16 cellular contexts compared by ENCODE assay signal in the genomic region with DNA sequence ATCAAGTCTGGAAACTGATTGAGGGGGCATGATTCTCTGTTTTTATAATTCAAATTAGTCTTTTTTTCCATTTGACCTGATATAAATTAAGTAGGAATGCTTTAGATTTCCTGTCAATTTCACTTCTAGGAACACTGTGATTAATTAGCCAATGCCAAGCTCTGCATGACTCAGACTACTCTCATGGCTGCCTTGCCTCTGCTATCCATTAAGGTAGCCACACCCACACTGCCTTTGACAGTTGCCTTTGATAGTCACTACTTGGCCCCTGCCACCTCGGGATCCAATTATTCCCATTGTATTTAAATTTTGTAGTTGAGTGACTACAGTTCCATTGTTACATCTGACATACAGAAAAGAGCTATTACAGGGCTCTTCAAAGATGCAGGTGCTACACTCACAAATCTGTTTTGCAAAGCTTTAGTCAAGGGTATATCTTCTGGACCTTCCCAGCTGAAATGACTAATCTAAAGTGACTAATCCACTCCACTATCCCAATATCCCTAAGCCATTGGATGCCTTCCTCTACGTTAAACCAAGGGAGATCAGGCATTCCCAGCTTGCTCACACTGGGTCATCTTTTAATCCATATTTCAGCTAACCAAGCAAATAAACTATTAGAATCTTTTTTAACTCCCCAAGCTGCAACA.
DNase-seq lines count a peak whose midpoint lies in the region; ATAC-seq and TF ChIP-seq lines count a peak whose summit lies in the region.
"Had no signal": no experiment of that assay in that cellular context is flagged by ENCODE, and none has a peak within 500 bp of the region (broad histone marks: within the 10 kb centered on the region; RNA-seq: fewer than 3 reads in every experiment).

No MANE protein-coding gene starts in this region.

- no peaks in the 10 kb centered on the region for H3K4me1 ChIP-seq in smooth muscle cell (ENCODE audit: low read depth)
- H3K4me1 ChIP-seq: BLaER1, HAP-1 had no signal

- no peaks in the 10 kb centered on the region for H3K9me3 ChIP-seq in smooth muscle cell (replicated peaks; ENCODE audit: low read depth)
- H3K9me3 ChIP-seq: BLaER1, HAP-1 had no signal

- no peak for ATAC-seq in activated naive CD4-positive, alpha-beta T cell treated with anti-CD3 and anti-CD28 coated beads, Interleukin-2, amount 50 U/mL, for 72 hours
- ATAC-seq in Right ventricle myocardium superior (ENCODE audit: poor library complexity), result no peak

- H3K27ac ChIP-seq in caudate nucleus (ENCODE audit: low read depth, low read length) (no peak overlapping the region), smooth muscle cell (ENCODE audit: low read depth) (no peak overlapping the region)
- H3K27ac ChIP-seq: BLaER1 had no signal

- H2AFZ ChIP-seq in smooth muscle cell (ENCODE audit: low read depth), result no peak overlapping the region

- TF ChIP-seq CTCF in fibroblast of mammary gland (conservative IDR thresholded peaks at IDR 0.05; ENCODE audit: control insufficient read depth, insufficient read depth, low read depth, low read length) (no peak), smooth muscle cell (IDR thresholded peaks at IDR 0.05; ENCODE audit: borderline replicate concordance, insufficient read depth, poor library complexity, severe bottlenecking) (no peak)

- H3K9ac ChIP-seq in smooth muscle cell (ENCODE audit: low read depth), result no peak overlapping the region
- H3K9ac ChIP-seq: BLaER1 had no signal

- H3F3A ChIP-seq in smooth muscle cell (ENCODE audit: low read depth), result no peaks in the 10 kb centered on the region

- peaks cover 29 to 32% of the 10 kb centered on the region in 2 donors for H3K9me3 Mint-ChIP-seq in activated naive CD4-positive, alpha-beta T cell treated with anti-CD3 and anti-CD28 coated beads, Interleukin-2, amount 50 U/mL, for 72 hours

- H3K27ac Mint-ChIP-seq in activated naive CD4-positive, alpha-beta T cell treated with anti-CD3 and anti-CD28 coated beads, Interleukin-2, amount 50 U/mL, for 72 hours, result no peak overlapping the region
- H3K27ac Mint-ChIP-seq: CD8-positive, alpha-beta memory T cell had no signal

- DNase-seq in ELR (ENCODE audit: low read depth), result peak; percentile 67
- DNase-seq in M059J (ENCODE audit: low read depth), result peak; percentile 25
- peak; percentile 5 for DNase-seq in T1000 (lab: John Stamatoyannopoulos, UW)
- peak; percentile 12 for DNase-seq in fibroblast of mammary gland (ENCODE audit: low read depth)
- DNase-seq in caudate nucleus (lab: John Stamatoyannopoulos, UW), result no peak
- DNase-seq in smooth muscle cell (lab: John Stamatoyannopoulos, UW; ENCODE audit: unreplicated experiment), result no peak
- DNase-seq in activated naive CD4-positive, alpha-beta T cell treated with anti-CD3 and anti-CD28 coated beads, Interleukin-2, amount 50 U/mL, for 72 hours (ENCODE audit: low spot score in 2 of 2), result no peak
- DNase-seq in Right ventricle myocardium superior, result no peak
- DNase-seq: CD8-positive, alpha-beta memory T cell; KBM-7; NCI-H1092 treated with DMSO at 0.1 percent for 48 hours; NCI-H1694; NCI-H2171; RPMI8226 had no signal

- no peaks in the 10 kb centered on the region for H3K27me3 ChIP-seq in smooth muscle cell (ENCODE audit: low read depth)
- H3K27me3 ChIP-seq: BLaER1 had no signal

- H3K4me3 ChIP-seq in fibroblast of mammary gland (ENCODE audit: control insufficient read depth, low read depth, low read length) (no peak overlapping the region), smooth muscle cell (no peak overlapping the region)
- H3K4me3 ChIP-seq: BLaER1, HAP-1 had no signal

- H3K36me3 Mint-ChIP-seq in activated naive CD4-positive, alpha-beta T cell treated with anti-CD3 and anti-CD28 coated beads, Interleukin-2, amount 50 U/mL, for 72 hours, result no peaks in the 10 kb centered on the region

- H3K36me3 ChIP-seq in smooth muscle cell (ENCODE audit: low read depth), result no peaks in the 10 kb centered on the region
- H3K36me3 ChIP-seq: BLaER1, HAP-1 had no signal

- intact Hi-C loops in Right ventricle myocardium superior (cut with DNase I), result no loop called here

- no peaks in the 10 kb centered on the region for H4K20me1 ChIP-seq in smooth muscle cell (ENCODE audit: low read depth)
- H4K20me1 ChIP-seq: BLaER1 had no signal

- H3K79me2 ChIP-seq in smooth muscle cell (ENCODE audit: low read depth), result no peaks in the 10 kb centered on the region

- WGBS in smooth muscle cell (ENCODE audit: low lambda C conversion rate), result 76% methylated on average over 2 of the region's 2 CpGs

- no peak overlapping the region for H3K4me2 ChIP-seq in smooth muscle cell
- H3K4me2 ChIP-seq: BLaER1 had no signal

Comparison
In these comparisons a context has a peak if more than half of its experiments do, and no peak if none do; other contexts are left out.
1. DNase-seq: peak in ELR (single experiment), M059J (single experiment), T1000 (single experiment) and fibroblast of mammary gland (single experiment); none in caudate nucleus (0 of 61), smooth muscle cell (single experiment), activated naive CD4-positive, alpha-beta T cell treated with anti-CD3 and anti-CD28 coated beads, Interleukin-2, amount 50 U/mL, for 72 hours (0 of 2) and Right ventricle myocardium superior (single experiment).